4 cellular contexts compared by ENCODE assay signal in genomic region chr6:42963179-42963854, GRCh38.
TF ChIP-seq lines count a peak whose summit lies in the region.

No MANE protein-coding gene starts in this region.

TF ChIP-seq in A549, 52 proteins besides CTCF, POLR2A, EP300 and RAD21:
- TF ChIP-seq ZC3H11A (IDR thresholded peaks at IDR 0.05) (no peak), FOXS1 (CRISPR knock-in tag; IDR thresholded peaks at IDR 0.05) (no peak), HEYL (CRISPR knock-in tag; IDR thresholded peaks at IDR 0.05) (no peak)

TF ChIP-seq in GM12891, 5 proteins besides CTCF, POLR2A, EP300 and RAD21:
- TF ChIP-seq SPI1 (IDR thresholded peaks at IDR 0.05; ENCODE audit: low read depth, low read length): no peak

TF ChIP-seq in WTC11, 78 proteins besides CTCF, POLR2A, EP300 and RAD21:
- TF ChIP-seq JAZF1 (CRISPR knock-in tag; IDR thresholded peaks at IDR 0.05) (no peak), RORB (CRISPR knock-in tag; IDR thresholded peaks at IDR 0.05) (no peak), E2F1 (CRISPR knock-in tag; IDR thresholded peaks at IDR 0.05) (no peak), ZNF281 (CRISPR knock-in tag; IDR thresholded peaks at IDR 0.05) (no peak), PREB (CRISPR knock-in tag; IDR thresholded peaks at IDR 0.05; ENCODE audit: borderline replicate concordance) (no peak), ZMAT4 (CRISPR knock-in tag; IDR thresholded peaks at IDR 0.05) (no peak)

TF ChIP-seq in H1, 55 proteins besides CTCF, POLR2A, EP300 and RAD21:
- no peak for TF ChIP-seq CHD1 (IDR thresholded peaks at IDR 0.05; ENCODE audit: low read depth, low read length)
- TF ChIP-seq SP1 (IDR thresholded peaks at IDR 0.05; ENCODE audit: low read depth, low read length): no peak
